Comparison of ENCODE assay signal across 1 cellular context in the genomic region with DNA sequence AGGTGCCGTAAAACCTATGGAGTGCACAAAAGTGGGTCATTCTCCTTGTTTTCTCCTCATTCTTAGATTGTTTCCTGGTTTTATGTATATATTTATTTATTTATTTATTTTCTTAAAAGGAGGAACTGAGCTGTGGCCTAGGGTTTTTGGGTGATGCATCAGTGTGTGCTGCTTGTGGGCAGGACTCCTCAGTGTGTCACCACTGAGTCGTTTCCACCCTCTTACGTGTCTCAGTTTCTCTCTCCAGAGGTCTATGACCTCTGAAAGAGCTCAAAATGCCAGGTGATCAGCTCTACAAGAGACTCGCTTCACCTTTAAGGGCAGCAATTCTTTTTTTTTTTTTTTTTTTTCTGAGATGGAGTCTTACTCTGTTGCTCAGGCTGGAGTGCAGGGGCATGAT.
A peak's percentile ranks its signal among the peaks of the same experiment; 100 is the strongest.
TF ChIP-seq lines count a peak whose summit lies in the region.

No MANE protein-coding gene starts in this region.

TF ChIP-seq in GM12878, 131 proteins besides CTCF, POLR2A, EP300 and RAD21 (continued from another document):
- TF ChIP-seq BACH1 (IDR thresholded peaks at IDR 0.05; ENCODE audit: borderline replicate concordance), result no peak
- TF ChIP-seq ELK1 (IDR thresholded peaks at IDR 0.05; ENCODE audit: low read depth, low read length), result no peak
- no peak for TF ChIP-seq STAT1 (conservative IDR thresholded peaks at IDR 0.05)
- TF ChIP-seq RUNX3 (IDR thresholded peaks at IDR 0.05; ENCODE audit: low read length), result peak; percentile 71
- TF ChIP-seq BHLHE40 (IDR thresholded peaks at IDR 0.05; ENCODE audit: borderline replicate concordance in 1 of 2, low read depth in 2 of 2, low read length in 1 of 2), result 0 out of 4 replicates have a peak, but pooled peaks of 1 of the 2 experiments have one; percentile 17
- TF ChIP-seq GATAD2B (conservative IDR thresholded peaks at IDR 0.05; ENCODE audit: low read depth), result no peak
- TF ChIP-seq MEF2B (IDR thresholded peaks at IDR 0.05; ENCODE audit: partially characterized antibody, poor library complexity, severe bottlenecking), result no peak
- TF ChIP-seq ZNF687 (IDR thresholded peaks at IDR 0.05), result 0 out of 2 replicates have a peak, but pooled peaks have one; percentile 27
- TF ChIP-seq RFX5 (IDR thresholded peaks at IDR 0.05; ENCODE audit: low read depth, low read length), result no peak
- TF ChIP-seq SMC3 (IDR thresholded peaks at IDR 0.05; ENCODE audit: borderline replicate concordance, low read length), result no peak
- TF ChIP-seq SPI1 (IDR thresholded peaks at IDR 0.05; ENCODE audit: borderline replicate concordance, insufficient read depth, low read depth, low read length), result peak; percentile 66
- no peak for TF ChIP-seq PKNOX1 (IDR thresholded peaks at IDR 0.05)
- TF ChIP-seq NR2F1 (conservative IDR thresholded peaks at IDR 0.05), result peak; percentile 69
- TF ChIP-seq RAD51 (IDR thresholded peaks at IDR 0.05), result 0 out of 2 replicates have a peak, but pooled peaks have one; percentile 10
